Comparison of ENCODE assay signal across 26 cellular contexts in the genomic region with DNA sequence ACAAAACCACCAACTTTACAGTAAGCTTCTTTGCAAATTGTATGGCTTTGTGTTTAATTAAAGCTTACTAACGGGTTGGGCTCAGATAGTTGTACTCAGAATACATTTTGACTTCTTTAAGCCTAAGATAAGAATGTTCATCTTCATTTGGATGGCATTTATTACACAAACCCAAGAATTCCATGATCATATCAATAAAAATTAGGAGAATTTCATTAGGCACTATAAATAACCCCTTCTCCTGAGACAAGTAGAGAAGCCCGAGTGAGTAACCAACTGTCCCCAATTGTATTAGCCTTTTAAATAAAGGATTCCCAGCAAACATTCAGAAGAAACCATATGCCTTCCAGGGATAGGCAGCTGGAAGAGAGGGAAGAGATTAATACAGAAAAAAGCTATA.
"Had no signal": no experiment of that assay in that cellular context is flagged by ENCODE, and none has a peak within 500 bp of the region (broad histone marks: within the 10 kb centered on the region; RNA-seq: fewer than 3 reads in every experiment).

No MANE protein-coding gene starts in this region.

- H3K27me3 Mint-ChIP-seq: naive thymus-derived CD4-positive, alpha-beta T cell had no signal

- H3K4me1 ChIP-seq: esophagus muscularis mucosa, foreskin keratinocyte, gastroesophageal sphincter, heart left ventricle, left lung, lower lobe of right lung had no signal

- H2AFZ ChIP-seq: hepatocyte had no signal

- H3K4me3 ChIP-seq: coronary artery, dorsolateral prefrontal cortex, esophagus muscularis mucosa, gastroesophageal sphincter, heart left ventricle, hepatocyte, left lung, lower lobe of right lung, mucosa of descending colon had no signal

- H3K79me2 ChIP-seq: hepatocyte had no signal

- H3K27me3 ChIP-seq: dorsolateral prefrontal cortex, esophagus muscularis mucosa, foreskin keratinocyte, gastroesophageal sphincter, hepatocyte, left lung had no signal

- FAIRE-seq: colon, endothelial cell of umbilical vein, frontal cortex, kidney had no signal

- H3K4me2 ChIP-seq: hepatocyte had no signal

- H3K36me3 Mint-ChIP-seq: immature natural killer cell; mesothelial cell of epicardium; naive thymus-derived CD4-positive, alpha-beta T cell had no signal

- H3K27ac ChIP-seq: coronary artery, dorsolateral prefrontal cortex, esophagus muscularis mucosa, foreskin keratinocyte, gastroesophageal sphincter, heart left ventricle, hepatocyte, left lung, lower lobe of right lung had no signal

- H3K4me3 Mint-ChIP-seq: immature natural killer cell; mesothelial cell of epicardium; naive thymus-derived CD4-positive, alpha-beta T cell had no signal

- DNase-seq: dermis blood vessel endothelial cell; dorsolateral prefrontal cortex; effector CD4-positive, alpha-beta T cell; effector memory CD4-positive, alpha-beta T cell; foreskin keratinocyte; heart left ventricle; hypothalamus; immature natural killer cell; islet precursor cell; kidney; kidney glomerular epithelial cell; left colon; left lung; left ventricle myocardium superior; lower lobe of right lung; mesenchymal stem cell; mucosa of descending colon; naive thymus-derived CD4-positive, alpha-beta T cell had no signal

- H3K36me3 ChIP-seq: esophagus muscularis mucosa, gastroesophageal sphincter, heart left ventricle, left lung, lower lobe of right lung had no signal

- ATAC-seq: foreskin keratinocyte; gastroesophageal sphincter; heart left ventricle; left colon; left lung; left ventricle myocardium superior; lower lobe of right lung; mucosa of descending colon; naive thymus-derived CD4-positive, alpha-beta T cell had no signal

- H3K4me1 Mint-ChIP-seq: immature natural killer cell; naive thymus-derived CD4-positive, alpha-beta T cell had no signal

- H3K27ac Mint-ChIP-seq: immature natural killer cell; mesothelial cell of epicardium; naive thymus-derived CD4-positive, alpha-beta T cell had no signal

- H3K9me3 ChIP-seq: esophagus muscularis mucosa, gastroesophageal sphincter, heart left ventricle, left lung, lower lobe of right lung, mucosa of descending colon had no signal
